In genomic region chr3:101638262-101638745, GRCh38 we compare ENCODE assay signal across 1 cellular context.
TF ChIP-seq lines count a peak whose summit lies in the region.

No MANE protein-coding gene starts in this region.

TF ChIP-seq in GM12878, 131 proteins besides CTCF, POLR2A, EP300 and RAD21:
- no peak for TF ChIP-seq HCFC1 (IDR thresholded peaks at IDR 0.05; ENCODE audit: low read length)
- TF ChIP-seq MEF2B (IDR thresholded peaks at IDR 0.05; ENCODE audit: partially characterized antibody, poor library complexity, severe bottlenecking): no peak
